13 cellular contexts compared by ENCODE assay signal in the genomic region with DNA sequence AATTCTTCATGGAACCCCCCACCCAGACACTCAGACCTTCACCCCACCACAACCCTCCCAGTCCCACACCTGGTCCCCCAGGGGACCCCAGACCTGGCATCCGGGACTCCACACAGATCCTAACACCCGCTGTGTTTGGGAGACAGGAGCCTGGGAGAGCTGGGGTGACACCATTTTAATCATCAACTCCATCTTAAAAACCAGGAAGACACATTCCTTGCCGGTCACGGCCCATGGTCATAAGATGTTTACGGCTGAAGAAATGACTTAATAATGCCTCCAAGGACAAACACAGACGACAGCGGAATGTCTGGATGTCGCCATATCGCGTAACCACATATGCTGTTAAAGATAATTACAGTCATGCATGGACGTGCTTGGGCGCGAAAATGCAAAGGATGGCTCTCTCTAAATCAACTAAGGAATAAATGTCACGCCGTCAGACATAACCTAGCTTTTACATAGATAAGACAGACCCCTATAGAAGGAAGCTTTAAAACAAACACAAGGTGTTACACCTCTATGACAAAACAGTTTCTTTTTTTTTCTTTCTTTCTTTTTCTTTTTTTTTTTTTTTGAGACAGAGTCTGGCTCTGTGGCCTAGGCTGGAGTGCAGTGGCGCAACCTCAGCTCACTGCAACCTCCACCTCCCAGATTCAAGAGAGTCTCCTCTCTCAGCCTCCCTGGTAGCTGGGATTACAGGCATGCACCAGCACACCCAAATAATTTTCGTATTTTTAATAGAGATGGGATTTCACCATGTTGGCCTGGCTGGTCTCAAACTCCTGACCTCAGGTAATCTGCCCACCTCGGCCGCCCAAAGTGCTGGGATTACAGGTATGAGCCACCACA. TPM values are rescaled to one million over a fixed set of nuclear protein-coding genes. Genes with fewer than 3 reads are reported as not detected.
DNase-seq lines count a peak whose midpoint lies in the region; ATAC-seq, FAIRE-seq and TF ChIP-seq lines count a peak whose summit lies in the region.
"Had no signal": no experiment of that assay in that cellular context is flagged by ENCODE, and none has a peak within 500 bp of the region (broad histone marks: within the 10 kb centered on the region; RNA-seq: fewer than 3 reads in every experiment).

No MANE protein-coding gene starts in this region.

- H3K4me3 ChIP-seq in A549 (no peak overlapping the region), coronary artery (no peak overlapping the region), mucosa of rectum (ENCODE audit: low read length in 2 of 2) (no peak overlapping the region), MM.1S (ENCODE audit: low read length) (no peak overlapping the region)

- H3K27ac Mint-ChIP-seq in HFFc6, result peak overlapping the region; percentile 39; the same call in 1 of the 2 replicates

- TF ChIP-seq CTCF in A549 (IDR thresholded peaks at IDR 0.05) (no peak), HFFc6 (IDR thresholded peaks at IDR 0.05) (no peak), coronary artery (IDR thresholded peaks at IDR 0.05) (no peak), MM.1S (IDR thresholded peaks at IDR 0.05; ENCODE audit: low read length) (no peak)

- no peaks in the 10 kb centered on the region for H4K20me1 ChIP-seq in MM.1S (ENCODE audit: insufficient read depth, low read length)

- peaks cover 33% of the 10 kb centered on the region for H3K4me1 Mint-ChIP-seq in HFFc6 (ENCODE audit: low read depth)

- no peaks in the 10 kb centered on the region for H3F3A ChIP-seq in MM.1S (ENCODE audit: insufficient read depth, low read length)

- H3K36me3 ChIP-seq in mucosa of rectum (ENCODE audit: control insufficient read depth in 2 of 2, insufficient read depth in 2 of 2, low read length in 2 of 2) (no peaks in the 10 kb centered on the region), MM.1S (replicated peaks; ENCODE audit: insufficient read depth, low read length) (no peaks in the 10 kb centered on the region)

- peak overlapping the region; percentile 64 for H3K4me3 Mint-ChIP-seq in HFFc6

- no peaks in the 10 kb centered on the region for H3K9me2 ChIP-seq in MM.1S (replicated peaks; ENCODE audit: insufficient read depth, low read length)

- peak overlapping the region; percentile 96 to 100 for H3K27ac ChIP-seq in A549
- H3K27ac ChIP-seq in coronary artery, result no peak overlapping the region
- H3K27ac ChIP-seq in mucosa of rectum (ENCODE audit: low read depth in 2 of 2, low read length in 2 of 2), result peak overlapping the region; percentile 32 to 61
- no peak overlapping the region for H3K27ac ChIP-seq in MM.1S (ENCODE audit: low read length)

- peaks cover 6% of the 10 kb centered on the region; the same call in 1 of the 2 replicates for H3K27me3 Mint-ChIP-seq in HFFc6 (ENCODE audit: insufficient read depth)
- H3K27me3 Mint-ChIP-seq: activated naive CD4-positive, alpha-beta T cell treated with anti-CD3 and anti-CD28 coated beads, Interleukin-2, amount 50 U/mL, for 24 hours had no signal

- no peak for TF ChIP-seq RAD21 in A549 (conservative IDR thresholded peaks at IDR 0.05 in 1 of 2, IDR thresholded peaks at IDR 0.05 in 1 of 2)

- FAIRE-seq in A549 (lab: Jason Lieb, UNC), result no peak
- FAIRE-seq: TTC549 had no signal

- peaks cover 24% of the 10 kb centered on the region for H3K79me2 ChIP-seq in MM.1S (ENCODE audit: low read length)

- no peaks in the 10 kb centered on the region for H3K9me3 ChIP-seq in A549
- H3K9me3 ChIP-seq in mucosa of rectum (ENCODE audit: control insufficient read depth in 2 of 2, low read length in 2 of 2), result no peaks in the 10 kb centered on the region
- H3K9me3 ChIP-seq in MM.1S (replicated peaks; ENCODE audit: insufficient read depth, low read length), result no peaks in the 10 kb centered on the region

- CTCF ChIA-PET in A549 (lab: Yijun Ruan, JAX), result no interaction called here

- no peak overlapping the region for H2AFZ ChIP-seq in MM.1S (ENCODE audit: low read length)

- peaks cover 34% of the 10 kb centered on the region for H3K4me1 ChIP-seq in A549
- H3K4me1 ChIP-seq in mucosa of rectum (ENCODE audit: control insufficient read depth in 2 of 2, insufficient read depth in 2 of 2, low read length in 2 of 2), result peaks cover 26 to 28% of the 10 kb centered on the region in 2 donors
- no peaks in the 10 kb centered on the region for H3K4me1 ChIP-seq in MM.1S (ENCODE audit: low read length)

- no peak for TF ChIP-seq POLR2A in A549 (IDR thresholded peaks at IDR 0.05; ENCODE audit: low read length)

- WGBS in A549 (ENCODE audit: missing lambda C conversion rate), result 42% methylated on average over 19 of the region's 19 CpGs

- H3K27me3 ChIP-seq in mucosa of rectum (ENCODE audit: control insufficient read depth in 2 of 2, insufficient read depth in 2 of 2, low read length in 2 of 2) (no peaks in the 10 kb centered on the region), MM.1S (replicated peaks; ENCODE audit: insufficient read depth, low read length) (no peaks in the 10 kb centered on the region)

- H3K4me2 ChIP-seq in A549 (peak overlapping the region; percentile 81), MM.1S (ENCODE audit: low read depth, low read length) (no peak overlapping the region)

- no peaks in the 10 kb centered on the region for H3K9me3 Mint-ChIP-seq in HFFc6
- H3K9me3 Mint-ChIP-seq: activated naive CD4-positive, alpha-beta T cell treated with anti-CD3 and anti-CD28 coated beads, Interleukin-2, amount 50 U/mL, for 24 hours had no signal

- no peak overlapping the region for H3K9ac ChIP-seq in mucosa of rectum (ENCODE audit: low read depth in 1 of 2, low read length in 2 of 2)
- no peak overlapping the region for H3K9ac ChIP-seq in MM.1S (ENCODE audit: low read length)

- POLR2A ChIA-PET in A549 (lab: Yijun Ruan, JAX), result no interaction called here

- TF ChIP-seq EP300 in A549 (IDR thresholded peaks at IDR 0.05), result peak; percentile 25 to 74; a peak in 3 of 5 replicates

- H3K36me3 Mint-ChIP-seq in HFFc6 (ENCODE audit: low read depth), result no peaks in the 10 kb centered on the region
- H3K36me3 Mint-ChIP-seq: activated naive CD4-positive, alpha-beta T cell treated with anti-CD3 and anti-CD28 coated beads, Interleukin-2, amount 50 U/mL, for 24 hours had no signal

- ATAC-seq in A549 (peak; percentile 30 to 46; a peak in 5 of 6 replicates), HG02884 (IDR thresholded peaks at IDR 0.05; ENCODE audit: unreplicated experiment) (no peak)

- DNase-seq in A549 (ENCODE audit: low read depth in 1 of 2, low spot score in 1 of 2), result peak; percentile 25 to 89
- DNase-seq in HFFc6, result peak; percentile 33
- DNase-seq in coronary artery (ENCODE audit: low spot score), result peak; percentile 47
- DNase-seq in MM.1S, result no peak
- no peak for DNase-seq in inferior parietal cortex (ENCODE audit: extremely low spot score)
- DNase-seq in SW480 (ENCODE audit: low spot score), result no peak
- DNase-seq: COR-L47, NCI-H1092, substantia nigra had no signal

TF ChIP-seq in A549, 52 proteins besides CTCF, POLR2A, EP300 and RAD21 (continues in another document):
- TF ChIP-seq ZC3H11A (IDR thresholded peaks at IDR 0.05), result no peak
- TF ChIP-seq CEBPB (IDR thresholded peaks at IDR 0.05), result peak in 1 of 2 experiments; percentile 18; a peak in 1 of 4 replicates
- TF ChIP-seq ELK1 (IDR thresholded peaks at IDR 0.05; ENCODE audit: low read depth, low read length), result no peak
- TF ChIP-seq RARB (CRISPR knock-in tag; IDR thresholded peaks at IDR 0.05), result peak; percentile 76; the same call in 1 of the 2 replicates
- TF ChIP-seq FOSL2 (IDR thresholded peaks at IDR 0.05), result no peak
- TF ChIP-seq FOSL2 (CRISPR knock-in tag; IDR thresholded peaks at IDR 0.05), result peak; percentile 68
- no peak for TF ChIP-seq MYC (IDR thresholded peaks at IDR 0.05; ENCODE audit: borderline replicate concordance, low read length)
- TF ChIP-seq, protein P1, sequence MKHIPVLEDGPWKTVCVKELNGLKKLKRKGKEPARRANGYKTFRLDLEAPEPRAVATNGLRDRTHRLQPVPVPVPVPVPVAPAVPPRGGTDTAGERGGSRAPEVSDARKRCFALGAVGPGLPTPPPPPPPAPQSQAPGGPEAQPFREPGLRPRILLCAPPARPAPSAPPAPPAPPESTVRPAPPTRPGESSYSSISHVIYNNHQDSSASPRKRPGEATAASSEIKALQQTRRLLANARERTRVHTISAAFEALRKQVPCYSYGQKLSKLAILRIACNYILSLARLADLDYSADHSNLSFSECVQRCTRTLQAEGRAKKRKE (CRISPR knock-in tag; IDR thresholded peaks at IDR 0.05; ENCODE audit: low read depth), result peak; percentile 97
- peak; percentile 93 for TF ChIP-seq HOXB13 (CRISPR knock-in tag; IDR thresholded peaks at IDR 0.05; ENCODE audit: low read depth)
- peak; percentile 78 for TF ChIP-seq NPAS2 (CRISPR knock-in tag; IDR thresholded peaks at IDR 0.05; ENCODE audit: borderline replicate concordance)
- TF ChIP-seq EHF (CRISPR knock-in tag; IDR thresholded peaks at IDR 0.05), result peak; percentile 98
- TF ChIP-seq HEYL (CRISPR knock-in tag; IDR thresholded peaks at IDR 0.05), result peak; percentile 98
- TF ChIP-seq FOXS1 (CRISPR knock-in tag; IDR thresholded peaks at IDR 0.05), result peak; percentile 88; the same call in 1 of the 2 replicates
- peak; percentile 88 for TF ChIP-seq HOXB5 (CRISPR knock-in tag; IDR thresholded peaks at IDR 0.05)

RNA-seq across cellular contexts. Expression of gene DHRSX, which starts 2.1 kb away (rescaled TPM):
- polyA plus RNA-seq in A549 (2011; rRNA removed) (56.3 and 71.6 TPM in 2 replicates), A549 (2017; fragmentation: RNase III; extraction: RNeasy Plus Mini Kit Qiagen cat#74134 plus additional on column Dnase treatment) (26.2 to 32.1 TPM (median 29.7 TPM) in 3 replicates)
- 59.4 and 59.7 TPM in 2 replicates for polyA plus RNA-seq in A549 (2012; cell fraction: cytosol; rRNA removed)
- 43.1 and 45.8 TPM in 2 replicates for polyA plus RNA-seq in A549 (2012; cell fraction: nucleus; rRNA removed)
- 56.4 and 62.1 TPM in 2 replicates for polyA minus RNA-seq in A549 (2011; rRNA and poly(A)+ RNA removed)
- total RNA-seq in HFFc6 (2021; fragmentation: NEBNext Ultra II Directional; extraction: Animal tissue kit (Norgen Biotek cat#: 25700)), result 10 to 100 TPM; 19.6 to 27.1 (median 22.9) TPM

RNA-seq across cellular contexts. Expression of gene ZBED1, which starts 2.1 kb away (rescaled TPM):
- polyA plus RNA-seq in A549 (2011; rRNA removed), result 21.1 and 21.9 TPM in 2 replicates
- 25.2 and 37.3 TPM in 2 replicates for polyA plus RNA-seq in A549 (2012; cell fraction: cytosol; rRNA removed)
- 23.5 and 26.6 TPM in 2 replicates for polyA plus RNA-seq in A549 (2012; cell fraction: nucleus; rRNA removed)
- 17.0 to 19.7 TPM (median 18.9 TPM) in 3 replicates for polyA plus RNA-seq in A549 (2017; fragmentation: RNase III; extraction: RNeasy Plus Mini Kit Qiagen cat#74134 plus additional on column Dnase treatment)
- 19.4 and 25.5 TPM in 2 replicates for polyA minus RNA-seq in A549 (2011; rRNA and poly(A)+ RNA removed)
- 10 to 100 TPM; 24.7 to 29.6 (median 25.6) TPM for total RNA-seq in HFFc6 (2021; fragmentation: NEBNext Ultra II Directional; extraction: Animal tissue kit (Norgen Biotek cat#: 25700))

Comparison
In these comparisons a context has a peak if more than half of its experiments do, and no peak if none do; other contexts are left out.
1. DNase-seq: peak in A549 (2 of 2), HFFc6 (single experiment) and coronary artery (single experiment); none in MM.1S (single experiment), inferior parietal cortex (single experiment) and SW480 (single experiment).
2. H3K27ac ChIP-seq: peak in A549 (2 of 2) and mucosa of rectum (2 of 2); none in coronary artery (0 of 2) and MM.1S (single experiment).